ENCODE assay signal across 8 cellular contexts in genomic region chrX:16718824-16719333, GRCh38. TPM values are rescaled to one million over a fixed set of nuclear protein-coding genes. Genes with fewer than 3 reads are reported as not detected.
DNase-seq lines count a peak whose midpoint lies in the region; ATAC-seq and TF ChIP-seq lines count a peak whose summit lies in the region.

No MANE protein-coding gene starts in this region.

- no peaks in the 10 kb centered on the region for H3K9me3 ChIP-seq in right cardiac atrium (ENCODE audit: control insufficient read depth, low read length)
- no peaks in the 10 kb centered on the region for H3K9me3 ChIP-seq in subcutaneous abdominal adipose tissue (ENCODE audit: control insufficient read depth in 5 of 5, low read length in 5 of 5)

- no peaks in the 10 kb centered on the region for H3K36me3 ChIP-seq in subcutaneous abdominal adipose tissue (ENCODE audit: control insufficient read depth in 5 of 5, insufficient read depth in 5 of 5, low read length in 5 of 5)

- H3K9ac ChIP-seq in subcutaneous abdominal adipose tissue (ENCODE audit: low read length in 5 of 5): peak overlapping the region; percentile 44 to 92 (median 80)

- no peak for ATAC-seq in right cardiac atrium

- H3K27ac ChIP-seq in right cardiac atrium (ENCODE audit: low read length) (peak overlapping the region; percentile 99), subcutaneous abdominal adipose tissue (ENCODE audit: low read depth, low read length) (peak overlapping the region; percentile 81)

- CTCF ChIA-PET in HEK293T (lab: Yijun Ruan, JAX): no interaction called here

- intact Hi-C loops in right cardiac atrium (cut with DNase I): no loop called here

- WGBS in right cardiac atrium: 15% methylated on average over 6 of the region's 6 CpGs

- H3K4me3 ChIP-seq in GM12865 (ENCODE audit: low read depth, low read length) (peak overlapping the region; percentile 91), HFF-Myc (replicated peaks; ENCODE audit: low read depth, low read length) (peak overlapping the region; percentile 69), right cardiac atrium (ENCODE audit: low read length) (peak overlapping the region; percentile 67), subcutaneous abdominal adipose tissue (ENCODE audit: low read depth in 1 of 5, low read length in 5 of 5) (peak overlapping the region; percentile 69 to 90 (median 87))

- DNase-seq in GM12865 (ENCODE audit: low read depth) (no peak), HFF-Myc (ENCODE audit: extremely low read depth, low read depth) (no peak), SW480 (ENCODE audit: low spot score) (peak; percentile 8), right cardiac atrium (no peak), SW 1271 (lab: John Stamatoyannopoulos, UW) (no peak), hippocampal formation (lab: John Stamatoyannopoulos, UW) (no peak), HEK293T (ENCODE audit: extremely low spot score) (no peak)

- H3K4me1 ChIP-seq in right cardiac atrium (ENCODE audit: control insufficient read depth, insufficient read depth, low read length) (peaks cover 2% of the 10 kb centered on the region), subcutaneous abdominal adipose tissue (ENCODE audit: control insufficient read depth in 5 of 5, insufficient read depth in 5 of 5, low read length in 5 of 5) (peaks cover 5 to 21% (median 16%) of the 10 kb centered on the region in 5 donors)

- POLR2A ChIA-PET in HEK293T (lab: Yijun Ruan, JAX): interaction anchor here (0.8 to 4.5 kb wide), 20 partner anchors 7 to 155 kb away, joined by 3 to 23 read pairs (median 4); partner anchors contain the start of gene CTPS2

- TF ChIP-seq CTCF in GM12865 (IDR thresholded peaks at IDR 0.05; ENCODE audit: insufficient read depth, low read depth, low read length, missing control alignments) (no peak), HFF-Myc (IDR thresholded peaks at IDR 0.05; ENCODE audit: low read depth, low read length, missing control alignments) (no peak)

- no peaks in the 10 kb centered on the region for H3K27me3 ChIP-seq in right cardiac atrium (ENCODE audit: control insufficient read depth, insufficient read depth)
- H3K27me3 ChIP-seq in subcutaneous abdominal adipose tissue (ENCODE audit: control insufficient read depth in 5 of 5, insufficient read depth in 4 of 5, low read length in 5 of 5): peaks cover 0 to 3% (median 0%) of the 10 kb centered on the region in 5 donors

TF ChIP-seq in HEK293T, 16 proteins besides CTCF, POLR2A, EP300 and RAD21:
- TF ChIP-seq TARDBP (IDR thresholded peaks at IDR 0.05): no peak

RNA-seq across cellular contexts. Expression of gene SYAP1, which starts 0.5 kb away (rescaled TPM):
- total RNA-seq in right cardiac atrium: 10 to 100 TPM; 16.3 to 24.9 (median 17.3) TPM
- 11.4 TPM for polyA plus RNA-seq in right cardiac atrium

RNA-seq across cellular contexts. Expression of gene CTPS2, which starts 6.4 kb away (rescaled TPM):
- 1 to 10 TPM; 6.1 to 6.8 (median 6.2) TPM for total RNA-seq in right cardiac atrium
- 4.0 TPM for polyA plus RNA-seq in right cardiac atrium
